17 cellular contexts compared by ENCODE assay signal in the genomic region with DNA sequence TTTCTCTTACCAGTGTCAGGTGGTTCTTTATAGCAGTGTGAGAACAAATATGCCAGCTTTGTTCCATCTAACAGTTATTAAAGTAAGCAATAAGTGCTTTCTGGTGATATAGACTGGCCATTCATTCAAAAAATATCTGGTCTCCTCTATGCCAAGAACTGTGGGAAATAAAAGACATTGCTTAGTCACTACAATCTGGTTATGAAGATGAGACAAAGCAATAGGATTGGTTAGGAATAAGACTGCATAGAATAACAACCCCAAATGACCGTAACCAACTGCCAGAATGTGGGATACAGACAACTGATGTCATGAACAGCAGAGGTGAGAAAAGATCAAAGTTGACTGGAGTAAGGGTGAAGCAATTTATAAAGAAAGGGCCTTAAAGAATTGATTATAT.
DNase-seq lines count a peak whose midpoint lies in the region; ATAC-seq and TF ChIP-seq lines count a peak whose summit lies in the region.
"Had no signal": no experiment of that assay in that cellular context is flagged by ENCODE, and none has a peak within 500 bp of the region (broad histone marks: within the 10 kb centered on the region; RNA-seq: fewer than 3 reads in every experiment).

No MANE protein-coding gene starts in this region.

- no peak overlapping the region for H3K23ac ChIP-seq in H9 (ENCODE audit: insufficient read length, low read depth, low read length)

- no peaks in the 10 kb centered on the region for H3K4me1 ChIP-seq in H9 (ENCODE audit: insufficient read depth, low read length)

- H4K91ac ChIP-seq in H9 (ENCODE audit: insufficient read length, low read depth, low read length): no peak overlapping the region

- no peaks in the 10 kb centered on the region for H3K23me2 ChIP-seq in H9 (ENCODE audit: insufficient read length, low read depth, low read length, poor library complexity, severe bottlenecking)

- H2BK15ac ChIP-seq in H9 (ENCODE audit: low read depth, low read length): no peak overlapping the region

- no peak overlapping the region for H2AK5ac ChIP-seq in H9 (ENCODE audit: insufficient read length, low read length)

- no peaks in the 10 kb centered on the region for H3K79me1 ChIP-seq in H9 (ENCODE audit: insufficient read depth, low read depth, low read length, poor library complexity, severe bottlenecking)

- no peak overlapping the region for H3K56ac ChIP-seq in H9 (ENCODE audit: insufficient read length, low read depth, low read length)

- TF ChIP-seq CTCF in HFFc6 (IDR thresholded peaks at IDR 0.05) (no peak), H9 (conservative IDR thresholded peaks at IDR 0.05) (no peak)

- peaks cover 11% of the 10 kb centered on the region for H3K9me3 ChIP-seq in H9 (ENCODE audit: control insufficient read depth, low read depth, low read length)

- no peaks in the 10 kb centered on the region for H3K27me3 ChIP-seq in H9 (ENCODE audit: insufficient read depth, low read length)

- DNase-seq in AG20443 (ENCODE audit: low spot score) (peak; percentile 30), HFFc6 (peak; percentile 76), epithelial cell of prostate (ENCODE audit: low read depth, low spot score) (no peak), iris pigment epithelial cell (ENCODE audit: low read depth) (peak; percentile 68), NCI-H187 (lab: John Stamatoyannopoulos, UW) (no peak), H9 (no peak)
- DNase-seq in stimulated activated CD4-positive, alpha-beta T cell treated with anti-CD3 and anti-CD28 coated beads, Interleukin-4, amount 100 ng/mL, for 4 hours: no peak
- DNase-seq: CD4-positive, alpha-beta memory T cell; KG1; NCI-H1092; NCI-H1694; NCI-H345; NCI-H526 treated with DMSO at 0.1 percent for 48 hours had no signal

- no peak overlapping the region for H4K5ac ChIP-seq in H9 (ENCODE audit: insufficient read length, low read depth, low read length)

- H3T11ph ChIP-seq in H9 (ENCODE audit: low read length): no peak overlapping the region

- H3K4me3 Mint-ChIP-seq in HFFc6 (peak overlapping the region; percentile 20), H9 (no peak overlapping the region)
- H3K4me3 Mint-ChIP-seq: B cell; CD4-positive, alpha-beta memory T cell had no signal

- H3K4me1 Mint-ChIP-seq in HFFc6 (ENCODE audit: low read depth) (peaks cover 28% of the 10 kb centered on the region), H9 (no peaks in the 10 kb centered on the region)
- H3K4me1 Mint-ChIP-seq: B cell; CD4-positive, alpha-beta memory T cell had no signal

- peaks cover 15% of the 10 kb centered on the region for H3K9me3 Mint-ChIP-seq in HFFc6
- H3K9me3 Mint-ChIP-seq in H9: peaks cover 27 to 34% of the 10 kb centered on the region in 2 experiments

- H3K4me2 ChIP-seq in H9 (ENCODE audit: insufficient read depth, insufficient read length, low read length): no peak overlapping the region

- H3K27me3 Mint-ChIP-seq in HFFc6 (ENCODE audit: insufficient read depth) (no peaks in the 10 kb centered on the region), H9 (ENCODE audit: low read depth) (no peaks in the 10 kb centered on the region)
- H3K27me3 Mint-ChIP-seq: B cell; CD4-positive, alpha-beta memory T cell had no signal

- no CpG with 5 or more reads among the region's 1 CpG for WGBS in H9 (ENCODE audit: extremely low coverage, insufficient read length, low lambda C conversion rate)

- H3K27ac ChIP-seq in epithelial cell of prostate (peak overlapping the region; percentile 32), H9 (ENCODE audit: insufficient read length, low read depth, low read length) (no peak overlapping the region)
- H3K27ac ChIP-seq: RWPE1 had no signal

- ATAC-seq in HG02571 (IDR thresholded peaks at IDR 0.05; ENCODE audit: unreplicated experiment): no peak
- ATAC-seq: HCT116 had no signal

- no peaks in the 10 kb centered on the region for H3K79me2 ChIP-seq in H9 (ENCODE audit: insufficient read depth, low read length)

- H3K14ac ChIP-seq in H9 (ENCODE audit: insufficient read depth, low read length): no peak overlapping the region

- no peak overlapping the region for H2BK12ac ChIP-seq in H9 (ENCODE audit: insufficient read length, low read depth, low read length)

- H3K4ac ChIP-seq in H9 (ENCODE audit: low read depth, low read length): no peak overlapping the region

- no peak overlapping the region for H2AFZ ChIP-seq in H9 (ENCODE audit: low read length)

- no peak overlapping the region for H2BK20ac ChIP-seq in H9 (ENCODE audit: low read depth, low read length, poor library complexity, severe bottlenecking)

- H3K18ac ChIP-seq in H9 (ENCODE audit: insufficient read length, low read depth, low read length): no peak overlapping the region

- H3K27ac Mint-ChIP-seq in HFFc6 (peak overlapping the region; percentile 77), H9 (no peak overlapping the region)
- H3K27ac Mint-ChIP-seq: B cell had no signal

- H4K20me1 ChIP-seq in H9 (ENCODE audit: control insufficient read depth, insufficient read depth, insufficient read length): no peaks in the 10 kb centered on the region

- no peak overlapping the region for H3K9ac ChIP-seq in H9 (ENCODE audit: extremely low read depth, insufficient read length, low read length)

- no peak overlapping the region for H4K8ac ChIP-seq in H9 (replicated peaks; ENCODE audit: insufficient read length, low read depth, low read length)

- H2BK120ac ChIP-seq in H9 (ENCODE audit: low read depth, low read length, poor library complexity, severe bottlenecking): no peak overlapping the region

- no peak overlapping the region for H2BK5ac ChIP-seq in H9 (ENCODE audit: insufficient read length, low read length)

- peaks cover 40% of the 10 kb centered on the region for H3K36me3 Mint-ChIP-seq in HFFc6 (ENCODE audit: low read depth)
- peaks cover 11 to 33% (median 17%) of the 10 kb centered on the region in 3 experiments for H3K36me3 Mint-ChIP-seq in H9 (ENCODE audit: insufficient read depth in 1 of 3, low read depth in 3 of 3)

Comparison
In these comparisons a context has a peak if more than half of its experiments do, and no peak if none do; other contexts are left out.
1. DNase-seq: peak in AG20443 (single experiment), HFFc6 (single experiment) and iris pigment epithelial cell (single experiment); none in epithelial cell of prostate (single experiment), NCI-H187 (0 of 2), H9 (single experiment) and stimulated activated CD4-positive, alpha-beta T cell treated with anti-CD3 and anti-CD28 coated beads, Interleukin-4, amount 100 ng/mL, for 4 hours (0 of 2).